In genomic region chr1:113530021-113530420, GRCh38 we compare ENCODE assay signal across 19 cellular contexts.
"Had no signal": no experiment of that assay in that cellular context is flagged by ENCODE, and none has a peak within 500 bp of the region (broad histone marks: within the 10 kb centered on the region; RNA-seq: fewer than 3 reads in every experiment).

No MANE protein-coding gene starts in this region.

- H3K4me3 ChIP-seq: prostate gland, thoracic aorta, upper lobe of right lung had no signal

- H3K36me3 ChIP-seq: prostate gland, thoracic aorta, upper lobe of right lung had no signal

- ATAC-seq: activated CD8-positive, alpha-beta T cell treated with anti-CD3 and anti-CD28 coated beads, Interleukin-2, amount 10 ng/mL, durations not matched to agents 7 days and 5 days; left ventricle myocardium superior; right cardiac atrium; upper lobe of right lung; WTC11 had no signal

- H3K4me1 ChIP-seq: prostate gland, upper lobe of right lung had no signal

- H3K27ac ChIP-seq: prostate gland, thoracic aorta, upper lobe of right lung had no signal

- H3K27me3 ChIP-seq: upper lobe of right lung had no signal

- H3K9me3 ChIP-seq: prostate gland, thoracic aorta, upper lobe of right lung had no signal

- DNase-seq: activated CD4-positive, alpha-beta T cell treated with anti-CD3 and anti-CD28 coated beads for 48 hours; activated CD8-positive, alpha-beta memory T cell treated with anti-CD3 and anti-CD28 coated beads, Interleukin-2, amount 50 U/mL, for 4 hours; activated CD8-positive, alpha-beta T cell treated with anti-CD3 and anti-CD28 coated beads, Interleukin-2, amount 10 ng/mL, durations not matched to agents 7 days and 5 days; activated gamma-delta T cell; activated T-cell treated with anti-CD3 and anti-CD28 coated beads, Interleukin-2, amount 50 U/mL, for 48 hours; amygdala; hypothalamus; left ventricle myocardium superior; mesenchymal stem cell; nephron progenitor cell; occipital lobe; right cardiac atrium; stimulated activated CD4-positive, alpha-beta T cell treated with anti-CD3 and anti-CD28 coated beads, Interleukin-12 subunit alpha, Interleukin-12 subunit beta, amount 100 ng/mL, for 4 hours; stimulated activated CD4-positive, alpha-beta T cell treated with anti-CD3 and anti-CD28 coated beads, Interleukin-2, amount 100 ng/mL, for 24 hours; SW 1271; upper lobe of right lung had no signal
